In the genomic region with DNA sequence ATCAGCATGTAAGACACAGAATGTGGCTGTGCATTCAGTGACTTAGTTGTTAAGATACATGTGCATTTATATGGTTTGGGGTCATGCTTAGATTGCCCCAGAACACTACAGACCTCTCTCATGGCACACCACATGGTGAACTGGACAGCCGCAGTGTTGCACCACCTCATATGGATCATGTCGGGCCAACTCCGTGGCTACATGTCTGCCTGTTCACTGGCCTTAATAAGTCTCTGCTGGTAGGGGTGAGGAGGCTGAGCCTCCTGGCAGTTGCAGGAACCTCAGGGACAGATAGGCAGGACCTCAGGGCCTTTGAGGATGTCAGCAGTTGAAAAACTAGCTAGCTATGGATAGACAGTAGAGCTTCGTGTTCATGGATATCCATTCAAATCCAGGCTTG, we compare ENCODE assay signal across 23 cellular contexts.
DNase-seq lines count a peak whose midpoint lies in the region; ATAC-seq and TF ChIP-seq lines count a peak whose summit lies in the region.
"Had no signal": no experiment of that assay in that cellular context is flagged by ENCODE, and none has a peak within 500 bp of the region (broad histone marks: within the 10 kb centered on the region; RNA-seq: fewer than 3 reads in every experiment).

No MANE protein-coding gene starts in this region.

- no CpG with 5 or more reads among the region's 4 CpGs for WGBS in H9 (ENCODE audit: extremely low coverage, insufficient read length, low lambda C conversion rate)

- no peaks in the 10 kb centered on the region for H3K79me1 ChIP-seq in H9 (ENCODE audit: insufficient read depth, low read depth, low read length, poor library complexity, severe bottlenecking)

- H3K18ac ChIP-seq in H9 (ENCODE audit: insufficient read length, low read depth, low read length): no peak overlapping the region

- H3K4me1 ChIP-seq in H9 (ENCODE audit: insufficient read depth, low read length): no peaks in the 10 kb centered on the region
- H3K4me1 ChIP-seq: BE2C had no signal

- no peak overlapping the region for H2BK5ac ChIP-seq in H9 (ENCODE audit: insufficient read length, low read length)

- H3K27ac ChIP-seq in H9 (ENCODE audit: insufficient read length, low read depth, low read length): no peak overlapping the region
- H3K27ac ChIP-seq: A549; BLaER1 treated with 17β-estradiol and CSF1 and Interleukin-3, amounts not matched to agents 10 nM and 100 nM had no signal

- H3K27me3 ChIP-seq in H9 (ENCODE audit: insufficient read depth, low read length): no peaks in the 10 kb centered on the region
- H3K27me3 ChIP-seq: BE2C; BLaER1 treated with 17β-estradiol and CSF1 and Interleukin-3, amounts not matched to agents 10 nM and 100 nM had no signal

- no peak overlapping the region for H3T11ph ChIP-seq in H9 (ENCODE audit: low read length)

- H3K56ac ChIP-seq in H9 (ENCODE audit: insufficient read length, low read depth, low read length): no peak overlapping the region

- H3K4me1 Mint-ChIP-seq in H9: 0 out of 4 replicates have a peak, but pooled peaks cover 0 to 2% of the 10 kb centered on the region in 2 experiments
- no peaks in the 10 kb centered on the region for H3K4me1 Mint-ChIP-seq in osteocyte (ENCODE audit: unreplicated experiment)
- H3K4me1 Mint-ChIP-seq: CD14-positive monocyte had no signal

- H3K27me3 Mint-ChIP-seq in H9 (ENCODE audit: low read depth) (0 out of 2 replicates have a peak, but pooled peaks cover 1% of the 10 kb centered on the region), osteocyte (ENCODE audit: unreplicated experiment) (no peaks in the 10 kb centered on the region)
- H3K27me3 Mint-ChIP-seq: CD4-positive, alpha-beta T cell had no signal

- H2BK15ac ChIP-seq in H9 (ENCODE audit: low read depth, low read length): no peak overlapping the region

- H3K9ac ChIP-seq in H9 (ENCODE audit: extremely low read depth, insufficient read length, low read length): no peak overlapping the region
- H3K9ac ChIP-seq: BLaER1 treated with 17β-estradiol and CSF1 and Interleukin-3, amounts not matched to agents 10 nM and 100 nM had no signal

- no peak overlapping the region for H3K23ac ChIP-seq in H9 (ENCODE audit: insufficient read length, low read depth, low read length)

- H3K9me3 ChIP-seq in H9 (ENCODE audit: control insufficient read depth, low read depth, low read length): no peaks in the 10 kb centered on the region
- H3K9me3 ChIP-seq: A549; BE2C; BLaER1 treated with 17β-estradiol and CSF1 and Interleukin-3, amounts not matched to agents 10 nM and 100 nM had no signal

- no peak overlapping the region; a peak in 2 of 7 replicates for H3K27ac Mint-ChIP-seq in H9
- no peak overlapping the region for H3K27ac Mint-ChIP-seq in osteocyte (ENCODE audit: unreplicated experiment)
- H3K27ac Mint-ChIP-seq: CD14-positive monocyte; CD4-positive, alpha-beta T cell; CD8-positive, alpha-beta memory T cell had no signal

- no peak overlapping the region for H3K4me2 ChIP-seq in H9 (ENCODE audit: insufficient read depth, insufficient read length, low read length)
- H3K4me2 ChIP-seq: A549 had no signal

- no peak overlapping the region for H2AFZ ChIP-seq in H9 (ENCODE audit: low read length)

- no peaks in the 10 kb centered on the region for H4K20me1 ChIP-seq in H9 (ENCODE audit: control insufficient read depth, insufficient read depth, insufficient read length)
- H4K20me1 ChIP-seq: BLaER1 treated with 17β-estradiol and CSF1 and Interleukin-3, amounts not matched to agents 10 nM and 100 nM had no signal

- H3K79me2 ChIP-seq in H9 (ENCODE audit: insufficient read depth, low read length): no peaks in the 10 kb centered on the region

- H3K4me3 Mint-ChIP-seq in H9: no peak overlapping the region
- no peak overlapping the region for H3K4me3 Mint-ChIP-seq in osteocyte (ENCODE audit: unreplicated experiment)
- H3K4me3 Mint-ChIP-seq: CD14-positive monocyte; CD4-positive, alpha-beta T cell; CD8-positive, alpha-beta memory T cell had no signal

- no peak for ATAC-seq in GM18520 (IDR thresholded peaks at IDR 0.05; ENCODE audit: unreplicated experiment)
- ATAC-seq: A549, GM12878 had no signal

- H4K91ac ChIP-seq in H9 (ENCODE audit: insufficient read length, low read depth, low read length): no peak overlapping the region

- H4K8ac ChIP-seq in H9 (replicated peaks; ENCODE audit: insufficient read length, low read depth, low read length): no peak overlapping the region

- DNase-seq in activated CD8-positive, alpha-beta memory T cell treated with anti-CD3 and anti-CD28 coated beads, Interleukin-2, amount 50 U/mL, for 48 hours: peak; percentile 23
- DNase-seq in activated CD8-positive, alpha-beta memory T cell treated with anti-CD3 and anti-CD28 coated beads, Interleukin-2, amount 50 U/mL, for 4 hours: no peak
- DNase-seq in H9 (peak; percentile 5), ecto neural progenitor cell (ENCODE audit: low spot score) (peak; percentile 20), osteocyte (ENCODE audit: extremely low spot score, unreplicated experiment) (peak; percentile 40), NCI-H187 (lab: John Stamatoyannopoulos, UW) (no peak)
- DNase-seq: 8988T; ACHN; AML-193; BE2C; CD4-positive, alpha-beta T cell; CD8-positive, alpha-beta memory T cell; DMS 273 treated with DMSO at 0.1 percent for 48 hours; DMS79; EL; GDM1; GOT3; HCEC 1CT had no signal

- H3K14ac ChIP-seq in H9 (ENCODE audit: insufficient read depth, low read length): no peak overlapping the region

- H3K23me2 ChIP-seq in H9 (ENCODE audit: insufficient read length, low read depth, low read length, poor library complexity, severe bottlenecking): no peaks in the 10 kb centered on the region

- H4K5ac ChIP-seq in H9 (ENCODE audit: insufficient read length, low read depth, low read length): no peak overlapping the region

- no peak overlapping the region for H2AK5ac ChIP-seq in H9 (ENCODE audit: insufficient read length, low read length)

- H3K9me3 Mint-ChIP-seq in H9 (no peaks in the 10 kb centered on the region), osteocyte (ENCODE audit: unreplicated experiment) (peaks cover 16% of the 10 kb centered on the region)
- H3K9me3 Mint-ChIP-seq: CD4-positive, alpha-beta T cell; CD8-positive, alpha-beta memory T cell had no signal

- no peak overlapping the region for H2BK12ac ChIP-seq in H9 (ENCODE audit: insufficient read length, low read depth, low read length)

- H2BK120ac ChIP-seq in H9 (ENCODE audit: low read depth, low read length, poor library complexity, severe bottlenecking): no peak overlapping the region

- H3K36me3 Mint-ChIP-seq in H9 (ENCODE audit: insufficient read depth in 1 of 3, low read depth in 3 of 3) (no peaks in the 10 kb centered on the region), osteocyte (ENCODE audit: unreplicated experiment) (no peaks in the 10 kb centered on the region)
- H3K36me3 Mint-ChIP-seq: CD14-positive monocyte; CD8-positive, alpha-beta memory T cell had no signal

- no peak overlapping the region for H2BK20ac ChIP-seq in H9 (ENCODE audit: low read depth, low read length, poor library complexity, severe bottlenecking)

- TF ChIP-seq CTCF in H9 (conservative IDR thresholded peaks at IDR 0.05) (no peak), osteocyte (IDR thresholded peaks at IDR 0.05) (no peak)

- no peak overlapping the region for H3K4ac ChIP-seq in H9 (ENCODE audit: low read depth, low read length)

Comparison
In these comparisons a context has a peak if more than half of its experiments do, and no peak if none do; other contexts are left out.
1. DNase-seq: peak in activated CD8-positive, alpha-beta memory T cell treated with anti-CD3 and anti-CD28 coated beads, Interleukin-2, amount 50 U/mL, for 48 hours (single experiment), H9 (single experiment), ecto neural progenitor cell (single experiment) and osteocyte (single experiment); none in activated CD8-positive, alpha-beta memory T cell treated with anti-CD3 and anti-CD28 coated beads, Interleukin-2, amount 50 U/mL, for 4 hours (single experiment) and NCI-H187 (0 of 2).